In genomic region chr3:98013428-98014349, GRCh38 we compare ENCODE assay signal across 11 cellular contexts. TPM values are rescaled to one million over a fixed set of nuclear protein-coding genes. Genes with fewer than 3 reads are reported as not detected.
DNase-seq lines count a peak whose midpoint lies in the region; ATAC-seq and TF ChIP-seq lines count a peak whose summit lies in the region.
"Had no signal": no experiment of that assay in that cellular context is flagged by ENCODE, and none has a peak within 500 bp of the region (broad histone marks: within the 10 kb centered on the region; RNA-seq: fewer than 3 reads in every experiment).

No MANE protein-coding gene starts in this region.

- no peaks in the 10 kb centered on the region for H3K4me1 Mint-ChIP-seq in WTC11
- H3K4me1 Mint-ChIP-seq in nephron progenitor cell = peaks cover 14% of the 10 kb centered on the region

- H3K9me3 Mint-ChIP-seq in WTC11 = peaks cover 6% of the 10 kb centered on the region
- peaks cover 16% of the 10 kb centered on the region for H3K9me3 Mint-ChIP-seq in nephron progenitor cell

- H3K4me3 ChIP-seq in BE2C (ENCODE audit: low read depth, low read length) = no peak overlapping the region
- no peak overlapping the region for H3K4me3 ChIP-seq in liver (ENCODE audit: low read depth in 1 of 3, low read length in 3 of 3)

- CTCF ChIA-PET in HEK293T (lab: Yijun Ruan, JAX) = interaction anchor here (0.6 to 2.8 kb wide), 3 partner anchors 8 to 14 kb away, joined by 3 to 11 read pairs (median 6); no protein-coding TSS in a partner anchor
- CTCF ChIA-PET in WTC11 (lab: Charles Lee) = interaction anchor here (5.1 kb wide), 1 partner anchor 10 kb away, joined by 23 read pairs; no protein-coding TSS in a partner anchor

- 67% methylated on average over 5 of the region's 5 CpGs for WGBS in liver

- POLR2A ChIA-PET in HEK293T (lab: Yijun Ruan, JAX) (no interaction called here), WTC11 (lab: Charles Lee) (no interaction called here)

- H3K27me3 Mint-ChIP-seq in WTC11 (ENCODE audit: low read depth) (no peaks in the 10 kb centered on the region), nephron progenitor cell (ENCODE audit: low read depth, poor library complexity) (peaks cover 5% of the 10 kb centered on the region)

- H3K36me3 Mint-ChIP-seq in WTC11 (no peaks in the 10 kb centered on the region), nephron progenitor cell (ENCODE audit: low read depth) (no peaks in the 10 kb centered on the region)

- no peak overlapping the region for H3K9ac ChIP-seq in liver (ENCODE audit: low read depth in 1 of 2, low read length in 2 of 2)

- H3K27ac Mint-ChIP-seq in WTC11 (no peak overlapping the region), nephron progenitor cell (no peak overlapping the region)

- no peak for TF ChIP-seq RAD21 in liver (IDR thresholded peaks at IDR 0.05)

- ATAC-seq in WTC11 (peak; percentile 38; the same call in 1 of the 2 replicates), GM21367 (IDR thresholded peaks at IDR 0.05; ENCODE audit: unreplicated experiment) (no peak), GM18517 (IDR thresholded peaks at IDR 0.05; ENCODE audit: unreplicated experiment) (no peak), HG03108 (IDR thresholded peaks at IDR 0.05; ENCODE audit: unreplicated experiment) (no peak)
- ATAC-seq: activated CD4-positive, CD25-positive, alpha-beta regulatory T cell treated with anti-CD3 and anti-CD28 coated beads, Interleukin-2, amount 50 U/mL, for 24 hours had no signal

- H3K36me3 ChIP-seq in BE2C = no peaks in the 10 kb centered on the region
- H3K36me3 ChIP-seq in liver (ENCODE audit: control insufficient read depth in 4 of 4, insufficient read depth in 3 of 4, low read depth in 1 of 4, low read length in 3 of 4) = no peaks in the 10 kb centered on the region

- H3K27ac ChIP-seq in liver (ENCODE audit: low read depth in 1 of 2, low read length in 2 of 2) = peak overlapping the region; percentile 15 to 30

- peaks cover 9% of the 10 kb centered on the region for H3K4me1 ChIP-seq in BE2C
- H3K4me1 ChIP-seq in liver (ENCODE audit: control insufficient read depth in 4 of 4, insufficient read depth in 4 of 4, low read length in 3 of 4) = peaks cover 3 to 21% (median 12%) of the 10 kb centered on the region in 4 donors

- TF ChIP-seq CTCF in BE2C (IDR thresholded peaks at IDR 0.05; ENCODE audit: low read depth, low read length) = peak; percentile 47
- no peak for TF ChIP-seq CTCF in WTC11 (IDR thresholded peaks at IDR 0.05)
- TF ChIP-seq CTCF in liver (IDR thresholded peaks at IDR 0.05; ENCODE audit: low read depth, low read length, missing input control) = no peak
- TF ChIP-seq CTCF in nephron progenitor cell (IDR thresholded peaks at IDR 0.05) = no peak

- H3K9me3 ChIP-seq in BE2C (no peaks in the 10 kb centered on the region), liver (ENCODE audit: control insufficient read depth in 4 of 4, low read length in 3 of 4) (no peaks in the 10 kb centered on the region)

- H3K4me3 Mint-ChIP-seq in WTC11 (no peak overlapping the region), nephron progenitor cell (no peak overlapping the region)

- H3K27me3 ChIP-seq in BE2C = no peaks in the 10 kb centered on the region
- no peaks in the 10 kb centered on the region for H3K27me3 ChIP-seq in liver (ENCODE audit: control insufficient read depth in 4 of 4, insufficient read depth in 4 of 4, low read length in 3 of 4)

- DNase-seq in BE2C = peak; percentile 28
- peak; percentile 20 for DNase-seq in HEK293T (ENCODE audit: extremely low spot score)
- no peak for DNase-seq in WTC11 (ENCODE audit: low spot score)
- DNase-seq in nephron progenitor cell = no peak
- DNase-seq: dermis blood vessel endothelial cell had no signal

TF ChIP-seq in HEK293T, 16 proteins besides CTCF, POLR2A, EP300 and RAD21:
- peak; percentile 57 for TF ChIP-seq PKNOX1 (IDR thresholded peaks at IDR 0.05)
- TF ChIP-seq BHLHE40 (IDR thresholded peaks at IDR 0.05; ENCODE audit: borderline replicate concordance) = no peak
- no peak for TF ChIP-seq ZNF384 (IDR thresholded peaks at IDR 0.05)
TF ChIP-seq in HEK293T: peak in this region for 1.

TF ChIP-seq in WTC11, 78 proteins besides CTCF, POLR2A, EP300 and RAD21:
- TF ChIP-seq SMAD3 (CRISPR knock-in tag; IDR thresholded peaks at IDR 0.05; ENCODE audit: borderline replicate concordance) (no peak), SP1 (CRISPR knock-in tag; conservative IDR thresholded peaks at IDR 0.05) (no peak)

TF ChIP-seq in liver, 16 proteins besides CTCF, POLR2A, EP300 and RAD21:
- TF ChIP-seq FOXA1 (IDR thresholded peaks at IDR 0.05) (no peak), YY1 (IDR thresholded peaks at IDR 0.05) (no peak), JUND (IDR thresholded peaks at IDR 0.05) (peak in 1 of 2 donors; percentile 27), FOXA2 (IDR thresholded peaks at IDR 0.05) (no peak), REST (IDR thresholded peaks at IDR 0.05) (no peak), RXRA (IDR thresholded peaks at IDR 0.05) (peak in 1 of 2 donors; percentile 5), GABPA (IDR thresholded peaks at IDR 0.05 in 1 of 2, conservative IDR thresholded peaks at IDR 0.05 in 1 of 2) (no peak), ATF3 (IDR thresholded peaks at IDR 0.05) (no peak)

RNA-seq across cellular contexts. Expression of gene GABRR3, which starts 21.4 kb away (rescaled TPM):
- polyA plus RNA-seq in BE2C (2012; ENCODE audit: insufficient read depth, insufficient read length, low read depth) = not detected
- not detected in 3 replicates for total RNA-seq in WTC11 (2021)
- not detected for total RNA-seq in liver
- polyA plus RNA-seq in liver = not detected
- total RNA-seq: dermis blood vessel endothelial cell had no signal
- polyA plus RNA-seq: neural cell had no signal

RNA-seq across cellular contexts. Expression of gene RIOX2, which starts 41.5 kb away (rescaled TPM):
- 68.2 TPM for polyA plus RNA-seq in BE2C (2012; ENCODE audit: insufficient read depth, insufficient read length, low read depth)
- total RNA-seq in WTC11 (2021) = 8.7 to 11.0 TPM (median 8.7 TPM) in 3 replicates
- total RNA-seq in liver = 10 to 100 TPM in 1 of 2 donors, 1 to 10 TPM in 1; 8.2 to 19.9 TPM
- polyA plus RNA-seq in liver = 10 to 100 TPM in 1 of 2 donors, 1 to 10 TPM in 1; 9.9 to 12.0 TPM

Comparison
In these comparisons a context has a peak if more than half of its experiments do, and no peak if none do; other contexts are left out.
1. DNase-seq: peak in BE2C (single experiment) and HEK293T (single experiment); none in WTC11 (single experiment) and nephron progenitor cell (single experiment).